Comparison of ENCODE assay signal across 1 cellular context in the genomic region with DNA sequence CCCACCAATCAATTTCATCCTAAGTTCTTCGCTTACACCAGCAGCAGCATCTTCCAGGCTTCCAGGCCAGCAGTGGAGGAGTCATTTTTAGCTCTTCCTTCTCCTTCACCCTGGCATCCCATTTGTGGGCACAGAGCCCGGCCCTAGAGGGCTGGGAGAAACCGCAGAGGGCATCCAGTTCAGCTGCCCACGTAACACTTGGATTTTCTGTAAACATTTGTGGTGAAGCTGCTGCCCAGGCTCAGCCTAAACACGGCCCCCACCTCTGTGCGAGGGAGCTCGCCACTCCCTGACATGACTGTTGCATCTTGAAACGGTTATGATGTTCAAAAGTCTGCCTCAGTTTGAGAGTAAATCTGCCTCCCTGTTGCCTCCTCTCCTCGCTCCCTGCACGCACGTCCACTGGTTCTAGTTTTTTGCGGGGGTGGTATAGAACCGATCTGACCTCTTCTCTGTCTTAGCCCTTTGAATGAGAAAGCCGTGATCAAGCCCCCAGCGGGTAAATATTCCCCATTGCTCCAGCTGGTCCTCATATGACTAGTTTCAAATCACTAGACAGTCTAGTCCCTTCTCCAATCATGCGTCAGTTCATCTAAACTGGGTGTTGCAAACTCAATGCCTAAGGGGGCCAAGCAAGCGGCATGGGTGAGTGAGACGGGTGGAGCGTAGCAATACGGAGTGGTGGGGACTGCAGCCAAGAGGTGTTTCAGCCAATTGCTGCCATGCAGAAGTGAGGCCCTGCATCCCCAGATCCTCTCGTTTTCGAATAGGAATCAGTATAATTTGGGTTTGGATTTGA.
TF ChIP-seq lines count a peak whose summit lies in the region.

No MANE protein-coding gene starts in this region.

TF ChIP-seq in H1, 55 proteins besides CTCF, POLR2A, EP300 and RAD21:
- TF ChIP-seq, protein P1, sequence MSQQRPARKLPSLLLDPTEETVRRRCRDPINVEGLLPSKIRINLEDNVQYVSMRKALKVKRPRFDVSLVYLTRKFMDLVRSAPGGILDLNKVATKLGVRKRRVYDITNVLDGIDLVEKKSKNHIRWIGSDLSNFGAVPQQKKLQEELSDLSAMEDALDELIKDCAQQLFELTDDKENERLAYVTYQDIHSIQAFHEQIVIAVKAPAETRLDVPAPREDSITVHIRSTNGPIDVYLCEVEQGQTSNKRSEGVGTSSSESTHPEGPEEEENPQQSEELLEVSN (IDR thresholded peaks at IDR 0.05): no peak
- TF ChIP-seq EZH2 (IDR thresholded peaks at IDR 0.05; ENCODE audit: low read depth, low read length, severe bottlenecking): no peak
- no peak for TF ChIP-seq BCL11A (IDR thresholded peaks at IDR 0.05; ENCODE audit: low read depth in 2 of 2, low read length in 2 of 2)
- TF ChIP-seq, protein P2, sequence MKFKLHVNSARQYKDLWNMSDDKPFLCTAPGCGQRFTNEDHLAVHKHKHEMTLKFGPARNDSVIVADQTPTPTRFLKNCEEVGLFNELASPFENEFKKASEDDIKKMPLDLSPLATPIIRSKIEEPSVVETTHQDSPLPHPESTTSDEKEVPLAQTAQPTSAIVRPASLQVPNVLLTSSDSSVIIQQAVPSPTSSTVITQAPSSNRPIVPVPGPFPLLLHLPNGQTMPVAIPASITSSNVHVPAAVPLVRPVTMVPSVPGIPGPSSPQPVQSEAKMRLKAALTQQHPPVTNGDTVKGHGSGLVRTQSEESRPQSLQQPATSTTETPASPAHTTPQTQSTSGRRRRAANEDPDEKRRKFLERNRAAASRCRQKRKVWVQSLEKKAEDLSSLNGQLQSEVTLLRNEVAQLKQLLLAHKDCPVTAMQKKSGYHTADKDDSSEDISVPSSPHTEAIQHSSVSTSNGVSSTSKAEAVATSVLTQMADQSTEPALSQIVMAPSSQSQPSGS (IDR thresholded peaks at IDR 0.05; ENCODE audit: low read length): no peak
- TF ChIP-seq TAF7 (optimal IDR thresholded peaks at IDR 0.05; ENCODE audit: borderline replicate concordance, low read depth, low read length): no peak
- TF ChIP-seq NRF1 (IDR thresholded peaks at IDR 0.05; ENCODE audit: low read depth, low read length): no peak
- TF ChIP-seq SAP30 (IDR thresholded peaks at IDR 0.05; ENCODE audit: insufficient read depth, insufficient replicate concordance, low read length): no peak
- TF ChIP-seq, protein P3, sequence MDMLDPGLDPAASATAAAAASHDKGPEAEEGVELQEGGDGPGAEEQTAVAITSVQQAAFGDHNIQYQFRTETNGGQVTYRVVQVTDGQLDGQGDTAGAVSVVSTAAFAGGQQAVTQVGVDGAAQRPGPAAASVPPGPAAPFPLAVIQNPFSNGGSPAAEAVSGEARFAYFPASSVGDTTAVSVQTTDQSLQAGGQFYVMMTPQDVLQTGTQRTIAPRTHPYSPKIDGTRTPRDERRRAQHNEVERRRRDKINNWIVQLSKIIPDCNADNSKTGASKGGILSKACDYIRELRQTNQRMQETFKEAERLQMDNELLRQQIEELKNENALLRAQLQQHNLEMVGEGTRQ (IDR thresholded peaks at IDR 0.05; ENCODE audit: low read length): no peak
- TF ChIP-seq RBBP5 (IDR thresholded peaks at IDR 0.05; ENCODE audit: borderline replicate concordance, low read depth, low read length): no peak
- no peak for TF ChIP-seq NANOG (IDR thresholded peaks at IDR 0.05; ENCODE audit: insufficient read depth, low read depth, low read length, poor library complexity, severe bottlenecking)
- no peak for TF ChIP-seq CEBPB (IDR thresholded peaks at IDR 0.05; ENCODE audit: low read depth, low read length)
- TF ChIP-seq KDM1A (IDR thresholded peaks at IDR 0.05; ENCODE audit: borderline replicate concordance, low read length): no peak
- TF ChIP-seq YY1 (IDR thresholded peaks at IDR 0.05; ENCODE audit: low read depth, low read length): no peak
- TF ChIP-seq JUND (IDR thresholded peaks at IDR 0.05; ENCODE audit: low read length): no peak
- TF ChIP-seq FOSL1 (IDR thresholded peaks at IDR 0.05; ENCODE audit: insufficient read depth, low read depth, low read length): no peak
- no peak for TF ChIP-seq TCF12 (IDR thresholded peaks at IDR 0.05; ENCODE audit: low read depth, low read length)
